20 cellular contexts compared by ENCODE assay signal in the genomic region with DNA sequence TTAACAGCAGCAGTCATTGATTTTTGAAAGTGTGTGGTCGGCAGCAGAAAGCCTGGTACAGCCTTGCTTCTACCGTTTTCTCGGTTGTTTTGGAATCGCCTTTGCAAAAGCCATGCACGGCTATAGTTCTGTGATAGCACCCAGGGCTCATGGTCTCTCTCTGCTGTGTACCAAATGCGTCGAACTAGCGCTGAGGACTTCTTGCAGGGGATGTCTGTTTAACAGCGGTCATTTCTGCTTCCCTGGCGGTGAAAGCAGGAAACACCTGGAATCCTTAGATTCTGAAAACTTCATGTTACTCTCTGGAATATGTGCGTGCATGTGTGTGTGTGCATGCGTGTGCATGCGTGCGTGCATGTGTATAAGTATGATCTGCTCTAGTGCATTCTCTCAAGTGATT.
"Had no signal": no experiment of that assay in that cellular context is flagged by ENCODE, and none has a peak within 500 bp of the region (broad histone marks: within the 10 kb centered on the region; RNA-seq: fewer than 3 reads in every experiment).

No MANE protein-coding gene starts in this region.

- H3K27me3 ChIP-seq: gastrocnemius medialis, ovary, right atrium auricular region had no signal

- H3K9me3 ChIP-seq: gastrocnemius medialis, heart right ventricle, mucosa of descending colon, ovary, right atrium auricular region, stomach, thoracic aorta, transverse colon had no signal

- ATAC-seq: esophagus mucosa; gastrocnemius medialis; heart right ventricle; left lobe of liver; mucosa of descending colon; naive thymus-derived CD8-positive, alpha-beta T cell had no signal

- H3K36me3 Mint-ChIP-seq: naive thymus-derived CD8-positive, alpha-beta T cell had no signal

- DNase-seq: cortex of kidney; effector memory CD4-positive, alpha-beta T cell; gastrocnemius medialis; heart right ventricle; islet precursor cell; mammary epithelial cell; mucosa of descending colon; naive thymus-derived CD8-positive, alpha-beta T cell; ovary; small intestine; stimulated activated CD4-positive, alpha-beta T cell treated with anti-CD3 and anti-CD28 coated beads, Interleukin-12 subunit alpha, Interleukin-12 subunit beta, amount 100 ng/mL, for 4 hours; stimulated activated naive CD4-positive, alpha-beta T cell; stomach; substantia nigra; transverse colon had no signal

- H3K27ac ChIP-seq: gastrocnemius medialis, heart right ventricle, ovary, right atrium auricular region, stomach, thoracic aorta, transverse colon had no signal

- FAIRE-seq: endometrium, small intestine had no signal

- H3K4me1 ChIP-seq: gastrocnemius medialis, heart right ventricle, right atrium auricular region, stomach, transverse colon had no signal

- H3K36me3 ChIP-seq: gastrocnemius medialis, heart right ventricle, ovary, right atrium auricular region, stomach, thoracic aorta, transverse colon had no signal

- H3K27ac Mint-ChIP-seq: naive thymus-derived CD8-positive, alpha-beta T cell had no signal

- H3K4me3 Mint-ChIP-seq: naive thymus-derived CD8-positive, alpha-beta T cell had no signal

- H3K4me3 ChIP-seq: gastrocnemius medialis, heart right ventricle, mucosa of descending colon, ovary, right atrium auricular region, stomach, thoracic aorta, transverse colon had no signal
